15 cellular contexts compared by ENCODE assay signal in the genomic region with DNA sequence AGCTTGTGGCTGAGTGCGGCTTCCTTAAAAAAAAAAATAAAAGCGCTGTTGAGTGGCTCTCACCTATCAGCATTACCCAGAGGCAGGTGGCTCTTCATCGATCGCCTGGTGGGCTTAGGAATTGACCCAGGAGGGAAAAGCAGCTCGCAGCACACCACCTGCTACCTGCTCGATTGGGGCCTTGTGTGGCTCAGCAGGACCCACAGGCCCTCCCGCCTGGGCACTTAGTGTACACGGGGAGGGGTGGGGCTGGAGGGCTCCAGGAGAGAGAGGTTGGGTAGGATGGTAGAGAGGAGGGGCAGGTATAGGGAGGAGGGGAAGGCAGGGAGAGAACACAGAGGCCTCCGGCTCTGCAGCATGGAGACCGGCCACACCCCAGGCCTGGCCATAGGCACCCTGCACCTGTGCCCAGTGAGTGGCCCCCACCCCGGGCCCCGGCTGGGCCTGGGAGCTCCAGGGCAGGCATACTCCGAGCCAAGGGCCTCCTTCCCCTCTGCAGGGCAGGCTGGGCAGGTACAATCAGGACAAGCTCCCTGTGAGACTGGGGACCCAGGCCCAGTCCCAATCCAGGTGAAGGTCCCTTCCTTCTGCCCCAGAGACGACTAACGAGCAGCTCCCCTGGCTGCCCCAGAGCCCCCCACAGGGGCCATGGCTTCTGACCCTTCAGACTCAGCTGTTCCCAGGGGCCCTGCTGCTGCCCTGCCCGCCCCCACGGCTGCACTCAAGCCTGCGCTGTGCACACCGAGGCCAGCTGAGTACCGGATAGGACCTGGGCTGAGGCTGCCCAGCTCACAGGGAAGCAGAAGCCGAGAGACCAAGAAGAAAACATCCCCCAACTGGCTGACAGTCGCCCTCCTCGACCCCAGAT.
DNase-seq lines count a peak whose midpoint lies in the region; ATAC-seq and TF ChIP-seq lines count a peak whose summit lies in the region.
"Had no signal": no experiment of that assay in that cellular context is flagged by ENCODE, and none has a peak within 500 bp of the region (broad histone marks: within the 10 kb centered on the region; RNA-seq: fewer than 3 reads in every experiment).

No MANE protein-coding gene starts in this region.

- H3K36me3 ChIP-seq in Panc1 (ENCODE audit: control insufficient read depth, insufficient read depth, low read length) (no peaks in the 10 kb centered on the region), testis (ENCODE audit: low read depth, missing control alignments) (no peaks in the 10 kb centered on the region)
- H3K36me3 ChIP-seq: HAP-1, prostate gland had no signal

- H3K9me3 ChIP-seq in CD4-positive, alpha-beta T cell (ENCODE audit: control insufficient read depth, low read length) = peaks cover 6% of the 10 kb centered on the region
- H3K9me3 ChIP-seq in Panc1 (ENCODE audit: control insufficient read depth, insufficient read depth, low read depth, low read length) (peaks cover 13% of the 10 kb centered on the region), testis (no peaks in the 10 kb centered on the region)
- H3K9me3 ChIP-seq: HAP-1, prostate gland had no signal

- no TSS peak for BruUV-seq in Panc1 (replicated peaks; lab: Mats Ljungman, UMichigan)

- DNase-seq in CD4-positive, alpha-beta T cell = no peak
- DNase-seq in NCI-H1092 (lab: John Stamatoyannopoulos, UW) (peak; percentile 38), Panc1 (ENCODE audit: low read depth, low spot score) (no peak), nephron progenitor cell (no peak), posterior cingulate gyrus (no peak), SIG-M5 treated with dmso at 0.1 percent for 504 hours (lab: John Stamatoyannopoulos, UW; ENCODE audit: unreplicated experiment) (no peak), testis (no peak), NCI-H446 (lab: John Stamatoyannopoulos, UW) (no peak)
- DNase-seq: dorsolateral prefrontal cortex; stimulated activated naive B cell treated with anti-CD40 and anti-IgM and Interleukin-4, amounts not matched to agents 10 μg/mL and 1 μg/mL and 100 μg/mL, for 72 hours had no signal

- H3K27me3 Mint-ChIP-seq in CD4-positive, alpha-beta T cell = no peaks in the 10 kb centered on the region
- H3K27me3 Mint-ChIP-seq in nephron progenitor cell (ENCODE audit: low read depth, poor library complexity) = peaks cover 8% of the 10 kb centered on the region
- H3K27me3 Mint-ChIP-seq: activated T-cell treated with anti-CD3 and anti-CD28 coated beads, Interleukin-2, amount 50 U/mL, for 24 hours; stimulated activated naive B cell treated with anti-CD40 and anti-IgM and Interleukin-4, amounts not matched to agents 10 μg/mL and 1 μg/mL and 100 μg/mL, for 72 hours had no signal

- no peak for TF ChIP-seq CTCF in CD4-positive, alpha-beta T cell (IDR thresholded peaks at IDR 0.05)
- TF ChIP-seq CTCF in Panc1 (IDR thresholded peaks at IDR 0.05) (no peak), nephron progenitor cell (IDR thresholded peaks at IDR 0.05) (no peak), testis (IDR thresholded peaks at IDR 0.05) (no peak)

- CTCF ChIA-PET in CD4-positive, alpha-beta T cell (lab: Charles Lee) = no interaction called here
- CTCF ChIA-PET in Panc1 (lab: Charles Lee) = no interaction called here

- H3K4me1 Mint-ChIP-seq in CD4-positive, alpha-beta T cell (ENCODE audit: low read depth) = peaks cover 30% of the 10 kb centered on the region
- peaks cover 28% of the 10 kb centered on the region for H3K4me1 Mint-ChIP-seq in nephron progenitor cell
- H3K4me1 Mint-ChIP-seq: mesothelial cell of epicardium had no signal

- no peak for ATAC-seq in CD4-positive, alpha-beta T cell (ENCODE audit: poor library complexity)
- peak; percentile 68 for ATAC-seq in Panc1

- no peak overlapping the region for H3K4me3 ChIP-seq in Panc1 (ENCODE audit: low read depth in 2 of 2, low read length in 2 of 2)
- H3K4me3 ChIP-seq in testis = no peak overlapping the region
- H3K4me3 ChIP-seq: BLaER1, dorsolateral prefrontal cortex, HAP-1, prostate gland had no signal

- peaks cover 42% of the 10 kb centered on the region for H3K36me3 Mint-ChIP-seq in CD4-positive, alpha-beta T cell (ENCODE audit: low read depth)
- peaks cover 17% of the 10 kb centered on the region for H3K36me3 Mint-ChIP-seq in nephron progenitor cell (ENCODE audit: low read depth)

- in situ Hi-C loops in Panc1 (cut with HindIII; ENCODE audit: low pct_unique_long_range_greater_than_20kb, low sequenced_read_pairs) = no loop called here

- TF ChIP-seq POLR2A in testis (IDR thresholded peaks at IDR 0.05) = no peak

- no peak overlapping the region for H3K4me3 Mint-ChIP-seq in CD4-positive, alpha-beta T cell
- peak overlapping the region; percentile 11 for H3K4me3 Mint-ChIP-seq in nephron progenitor cell
- H3K4me3 Mint-ChIP-seq: activated T-cell treated with anti-CD3 and anti-CD28 coated beads, Interleukin-2, amount 50 U/mL, for 24 hours; mesothelial cell of epicardium had no signal

- no peak overlapping the region for H3K27ac ChIP-seq in CD4-positive, alpha-beta T cell (ENCODE audit: low read depth, low read length)
- H3K27ac ChIP-seq in Panc1 (ENCODE audit: low read length) (no peak overlapping the region), testis (no peak overlapping the region)
- H3K27ac ChIP-seq: BLaER1, dorsolateral prefrontal cortex, prostate gland had no signal

- H3K27me3 ChIP-seq in CD4-positive, alpha-beta T cell (ENCODE audit: control insufficient read depth, insufficient read depth, low read length) = no peaks in the 10 kb centered on the region
- no peaks in the 10 kb centered on the region for H3K27me3 ChIP-seq in Panc1 (ENCODE audit: control insufficient read depth, insufficient read depth, low read length)
- no peaks in the 10 kb centered on the region for H3K27me3 ChIP-seq in testis
- H3K27me3 ChIP-seq: BLaER1, dorsolateral prefrontal cortex had no signal

- WGBS in testis, 2 donors = 81 to 86% methylated on average over 13 to 20 of the region's 23 CpGs

- POLR2A ChIA-PET in CD4-positive, alpha-beta T cell (lab: Charles Lee) = interaction anchor here (0.6 kb wide), 1 partner anchor 216 kb away, joined by 3 read pairs; no protein-coding TSS in a partner anchor
- POLR2A ChIA-PET in Panc1 (lab: Charles Lee) = no interaction called here

- peak overlapping the region; percentile 75 for H3K27ac Mint-ChIP-seq in CD4-positive, alpha-beta T cell
- H3K27ac Mint-ChIP-seq in nephron progenitor cell = no peak overlapping the region
- H3K27ac Mint-ChIP-seq: mesothelial cell of epicardium; stimulated activated naive B cell treated with anti-CD40 and anti-IgM and Interleukin-4, amounts not matched to agents 10 μg/mL and 1 μg/mL and 100 μg/mL, for 72 hours had no signal

- intact Hi-C loops in CD4-positive, alpha-beta T cell (cut with DNase I, micrococcal nuclease) = no loop called here
- intact Hi-C loops in Panc1 (cut with micrococcal nuclease; ENCODE audit: unreplicated experiment) = no loop called here
- intact Hi-C loops in posterior cingulate gyrus (cut with DNase I) = no loop called here
- intact Hi-C loops in testis (cut with DNase I; ENCODE audit: low total_unique reads) = no loop called here

- H3K4me1 ChIP-seq in Panc1 (ENCODE audit: control insufficient read depth, insufficient read depth, low read length) (no peaks in the 10 kb centered on the region), testis (no peaks in the 10 kb centered on the region)
- H3K4me1 ChIP-seq: HAP-1, prostate gland had no signal

- H3K9me3 Mint-ChIP-seq in CD4-positive, alpha-beta T cell = no peaks in the 10 kb centered on the region
- H3K9me3 Mint-ChIP-seq in nephron progenitor cell = peaks cover 29% of the 10 kb centered on the region
